In genomic region chr6:103879800-103880199, GRCh38 we compare ENCODE assay signal across 29 cellular contexts.
"Had no signal": no experiment of that assay in that cellular context is flagged by ENCODE, and none has a peak within 500 bp of the region (broad histone marks: within the 10 kb centered on the region; RNA-seq: fewer than 3 reads in every experiment).

No MANE protein-coding gene starts in this region.

- H3K9me3 ChIP-seq: suprapubic skin, testis, thoracic aorta, thyroid gland, tibial artery, transverse colon, upper lobe of right lung, uterus, vagina had no signal

- H3K4me3 Mint-ChIP-seq: stimulated activated effector memory CD8-positive, alpha-beta T cell treated with anti-CD3 and anti-CD28 coated beads, Interleukin-12 subunit alpha, Interleukin-12 subunit beta, amount 100 ng/mL, for 72 hours; stimulated activated memory B cell treated with anti-CD40 and anti-IgM and Interleukin-4, amounts not matched to agents 10 μg/mL and 1 μg/mL and 100 μg/mL, for 72 hours; stimulated activated naive B cell treated with anti-CD40 and anti-IgM and Interleukin-4, amounts not matched to agents 10 μg/mL and 1 μg/mL and 100 μg/mL, for 72 hours; stimulated activated naive CD8-positive, alpha-beta T cell treated with anti-CD3 and anti-CD28 coated beads, Interleukin-15, amount 100 ng/mL, for 72 hours; stimulated activated naive CD8-positive, alpha-beta T cell treated with anti-CD3 and anti-CD28 coated beads, Interleukin-15, Interleukin-2, amounts not matched to agents 100 ng/mL and 50 ng/mL, for 24 hours; type B pancreatic cell had no signal

- H3K27ac ChIP-seq: stomach, suprapubic skin, testis, thoracic aorta, thyroid gland, tibial artery, tibial nerve, transverse colon, upper lobe of left lung, upper lobe of right lung, uterus, vagina had no signal

- FAIRE-seq: urothelium cell line had no signal

- H3K4me1 ChIP-seq: stomach, suprapubic skin, testis, thyroid gland, tibial artery, tibial nerve, transverse colon, upper lobe of left lung, upper lobe of right lung, uterus, vagina had no signal

- H3K9me3 Mint-ChIP-seq: stimulated activated naive CD8-positive, alpha-beta T cell treated with anti-CD3 and anti-CD28 coated beads, Interleukin-15, Interleukin-2, amounts not matched to agents 100 ng/mL and 50 ng/mL, for 24 hours had no signal

- DNase-seq: stimulated activated CD4-positive, alpha-beta T cell treated with anti-CD3 and anti-CD28 coated beads, Interleukin-2, amount 100 ng/mL, for 48 hours; stimulated activated CD4-positive, alpha-beta T cell treated with anti-CD3 and anti-CD28 coated beads, Interleukin-4, amount 100 ng/mL, for 1 hour; stimulated activated CD4-positive, alpha-beta T cell treated with anti-CD3 and anti-CD28 coated beads, Interleukin-4, amount 100 ng/mL, for 24 hours; stimulated activated CD4-positive, alpha-beta T cell treated with anti-CD3 and anti-CD28 coated beads, Interleukin-4, amount 100 ng/mL, for 4 hours; stimulated activated CD8-positive, alpha-beta memory T cell treated with anti-CD3 and anti-CD28 coated beads, Interleukin-4, amount 100 ng/mL, for 48 hours; stimulated activated naive B cell treated with anti-CD40 and anti-IgM and Interleukin-4, amounts not matched to agents 10 μg/mL and 1 μg/mL and 100 μg/mL, for 72 hours; stimulated activated naive CD4-positive, alpha-beta T cell; stimulated activated naive CD4-positive, alpha-beta T cell treated with Interleukin-2 at 50 U/mL for 16 hours; stimulated activated naive CD8-positive, alpha-beta T cell treated with anti-CD3 and anti-CD28 coated beads, Interleukin-15, amount 100 ng/mL, for 72 hours; stimulated activated naive CD8-positive, alpha-beta T cell treated with anti-CD3 and anti-CD28 coated beads, Interleukin-15, Interleukin-2, amounts not matched to agents 100 U/mL and 50 U/mL, for 24 hours; stomach; substantia nigra; testis; thyroid gland; tibial artery; transverse colon; trophoblast cell; upper lobe of left lung; upper lobe of right lung; uterus had no signal

- ATAC-seq: stimulated activated effector memory CD8-positive, alpha-beta T cell treated with anti-CD3 and anti-CD28 coated beads, Interleukin-12 subunit alpha, Interleukin-12 subunit beta, amount 100 ng/mL, for 72 hours; stimulated activated memory B cell treated with anti-CD40 and anti-IgM and Interleukin-4, amounts not matched to agents 10 μg/mL and 1 μg/mL and 100 μg/mL, for 72 hours; stimulated activated naive B cell treated with anti-CD40 and anti-IgM and Interleukin-4, amounts not matched to agents 10 μg/mL and 1 μg/mL and 100 μg/mL, for 72 hours; stimulated activated naive CD8-positive, alpha-beta T cell treated with anti-CD3 and anti-CD28 coated beads, Interleukin-15, amount 100 ng/mL, for 72 hours; stimulated activated naive CD8-positive, alpha-beta T cell treated with anti-CD3 and anti-CD28 coated beads, Interleukin-15, Interleukin-2, amounts not matched to agents 100 U/mL and 50 U/mL, for 24 hours; upper lobe of right lung had no signal

- H3K27me3 Mint-ChIP-seq: stimulated activated memory B cell treated with anti-CD40 and anti-IgM and Interleukin-4, amounts not matched to agents 10 μg/mL and 1 μg/mL and 100 μg/mL, for 72 hours; stimulated activated naive B cell treated with anti-CD40 and anti-IgM and Interleukin-4, amounts not matched to agents 10 μg/mL and 1 μg/mL and 100 μg/mL, for 72 hours; stimulated activated naive CD8-positive, alpha-beta T cell treated with anti-CD3 and anti-CD28 coated beads, Interleukin-15, amount 100 ng/mL, for 72 hours; stimulated activated naive CD8-positive, alpha-beta T cell treated with anti-CD3 and anti-CD28 coated beads, Interleukin-15, Interleukin-2, amounts not matched to agents 100 ng/mL and 50 ng/mL, for 24 hours; type B pancreatic cell had no signal

- H3K27me3 ChIP-seq: stomach, suprapubic skin, testis, thyroid gland, tibial artery, tibial nerve, transverse colon, upper lobe of left lung, upper lobe of right lung, uterus, vagina had no signal

- H3K36me3 ChIP-seq: stomach, suprapubic skin, thoracic aorta, thyroid gland, tibial artery, tibial nerve, transverse colon, upper lobe of left lung, upper lobe of right lung, uterus, vagina had no signal

- H3K27ac Mint-ChIP-seq: stimulated activated effector memory CD8-positive, alpha-beta T cell treated with anti-CD3 and anti-CD28 coated beads, Interleukin-12 subunit alpha, Interleukin-12 subunit beta, amount 100 ng/mL, for 72 hours; stimulated activated memory B cell treated with anti-CD40 and anti-IgM and Interleukin-4, amounts not matched to agents 10 μg/mL and 1 μg/mL and 100 μg/mL, for 72 hours; stimulated activated naive B cell treated with anti-CD40 and anti-IgM and Interleukin-4, amounts not matched to agents 10 μg/mL and 1 μg/mL and 100 μg/mL, for 72 hours; stimulated activated naive CD8-positive, alpha-beta T cell treated with anti-CD3 and anti-CD28 coated beads, Interleukin-15, amount 100 ng/mL, for 72 hours; stimulated activated naive CD8-positive, alpha-beta T cell treated with anti-CD3 and anti-CD28 coated beads, Interleukin-15, Interleukin-2, amounts not matched to agents 100 ng/mL and 50 ng/mL, for 24 hours; type B pancreatic cell had no signal

- H3K4me3 ChIP-seq: stomach, suprapubic skin, testis, thoracic aorta, thyroid gland, tibial artery, tibial nerve, transverse colon, upper lobe of left lung, upper lobe of right lung, uterus, vagina had no signal

- H3K4me1 Mint-ChIP-seq: stimulated activated effector memory CD8-positive, alpha-beta T cell treated with anti-CD3 and anti-CD28 coated beads, Interleukin-12 subunit alpha, Interleukin-12 subunit beta, amount 100 ng/mL, for 72 hours; stimulated activated memory B cell treated with anti-CD40 and anti-IgM and Interleukin-4, amounts not matched to agents 10 μg/mL and 1 μg/mL and 100 μg/mL, for 72 hours; stimulated activated naive B cell treated with anti-CD40 and anti-IgM and Interleukin-4, amounts not matched to agents 10 μg/mL and 1 μg/mL and 100 μg/mL, for 72 hours; stimulated activated naive CD8-positive, alpha-beta T cell treated with anti-CD3 and anti-CD28 coated beads, Interleukin-15, amount 100 ng/mL, for 72 hours had no signal

- H3K36me3 Mint-ChIP-seq: stimulated activated effector memory CD8-positive, alpha-beta T cell treated with anti-CD3 and anti-CD28 coated beads, Interleukin-12 subunit alpha, Interleukin-12 subunit beta, amount 100 ng/mL, for 72 hours; stimulated activated memory B cell treated with anti-CD40 and anti-IgM and Interleukin-4, amounts not matched to agents 10 μg/mL and 1 μg/mL and 100 μg/mL, for 72 hours; stimulated activated naive B cell treated with anti-CD40 and anti-IgM and Interleukin-4, amounts not matched to agents 10 μg/mL and 1 μg/mL and 100 μg/mL, for 72 hours; type B pancreatic cell had no signal
